In genomic region chr16:66891360-66891759, GRCh38 we compare ENCODE assay signal across 1 cellular context.
A peak's percentile ranks its signal among the peaks of the same experiment; 100 is the strongest.
TF ChIP-seq lines count a peak whose summit lies in the region.

No MANE protein-coding gene starts in this region.

TF ChIP-seq in HepG2, 621 proteins besides CTCF, POLR2A, EP300 and RAD21:
- no peak for TF ChIP-seq FOXO1 (CRISPR knock-in tag; IDR thresholded peaks at IDR 0.05)
- peak; percentile 73 for TF ChIP-seq HNF4A (CRISPR knock-in tag; IDR thresholded peaks at IDR 0.05)
- peak; percentile 20; the same call in 1 of the 2 replicates for TF ChIP-seq NCOR1 (IDR thresholded peaks at IDR 0.05; ENCODE audit: borderline replicate concordance, low read length)
- TF ChIP-seq, protein P1, sequence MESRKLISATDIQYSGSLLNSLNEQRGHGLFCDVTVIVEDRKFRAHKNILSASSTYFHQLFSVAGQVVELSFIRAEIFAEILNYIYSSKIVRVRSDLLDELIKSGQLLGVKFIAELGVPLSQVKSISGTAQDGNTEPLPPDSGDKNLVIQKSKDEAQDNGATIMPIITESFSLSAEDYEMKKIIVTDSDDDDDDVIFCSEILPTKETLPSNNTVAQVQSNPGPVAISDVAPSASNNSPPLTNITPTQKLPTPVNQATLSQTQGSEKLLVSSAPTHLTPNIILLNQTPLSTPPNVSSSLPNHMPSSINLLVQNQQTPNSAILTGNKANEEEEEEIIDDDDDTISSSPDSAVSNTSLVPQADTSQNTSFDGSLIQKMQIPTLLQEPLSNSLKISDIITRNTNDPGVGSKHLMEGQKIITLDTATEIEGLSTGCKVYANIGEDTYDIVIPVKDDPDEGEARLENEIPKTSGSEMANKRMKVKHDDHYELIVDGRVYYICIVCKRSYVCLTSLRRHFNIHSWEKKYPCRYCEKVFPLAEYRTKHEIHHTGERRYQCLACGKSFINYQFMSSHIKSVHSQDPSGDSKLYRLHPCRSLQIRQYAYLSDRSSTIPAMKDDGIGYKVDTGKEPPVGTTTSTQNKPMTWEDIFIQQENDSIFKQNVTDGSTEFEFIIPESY (CRISPR knock-in tag; IDR thresholded peaks at IDR 0.05), result 0 out of 2 replicates have a peak, but pooled peaks have one; percentile 45
- no peak for TF ChIP-seq RORA (CRISPR knock-in tag; IDR thresholded peaks at IDR 0.05)
- 0 out of 2 replicates have a peak, but pooled peaks have one; percentile 32 for TF ChIP-seq HNRNPL (IDR thresholded peaks at IDR 0.05; ENCODE audit: low read depth, low read length)
- TF ChIP-seq, protein P2, sequence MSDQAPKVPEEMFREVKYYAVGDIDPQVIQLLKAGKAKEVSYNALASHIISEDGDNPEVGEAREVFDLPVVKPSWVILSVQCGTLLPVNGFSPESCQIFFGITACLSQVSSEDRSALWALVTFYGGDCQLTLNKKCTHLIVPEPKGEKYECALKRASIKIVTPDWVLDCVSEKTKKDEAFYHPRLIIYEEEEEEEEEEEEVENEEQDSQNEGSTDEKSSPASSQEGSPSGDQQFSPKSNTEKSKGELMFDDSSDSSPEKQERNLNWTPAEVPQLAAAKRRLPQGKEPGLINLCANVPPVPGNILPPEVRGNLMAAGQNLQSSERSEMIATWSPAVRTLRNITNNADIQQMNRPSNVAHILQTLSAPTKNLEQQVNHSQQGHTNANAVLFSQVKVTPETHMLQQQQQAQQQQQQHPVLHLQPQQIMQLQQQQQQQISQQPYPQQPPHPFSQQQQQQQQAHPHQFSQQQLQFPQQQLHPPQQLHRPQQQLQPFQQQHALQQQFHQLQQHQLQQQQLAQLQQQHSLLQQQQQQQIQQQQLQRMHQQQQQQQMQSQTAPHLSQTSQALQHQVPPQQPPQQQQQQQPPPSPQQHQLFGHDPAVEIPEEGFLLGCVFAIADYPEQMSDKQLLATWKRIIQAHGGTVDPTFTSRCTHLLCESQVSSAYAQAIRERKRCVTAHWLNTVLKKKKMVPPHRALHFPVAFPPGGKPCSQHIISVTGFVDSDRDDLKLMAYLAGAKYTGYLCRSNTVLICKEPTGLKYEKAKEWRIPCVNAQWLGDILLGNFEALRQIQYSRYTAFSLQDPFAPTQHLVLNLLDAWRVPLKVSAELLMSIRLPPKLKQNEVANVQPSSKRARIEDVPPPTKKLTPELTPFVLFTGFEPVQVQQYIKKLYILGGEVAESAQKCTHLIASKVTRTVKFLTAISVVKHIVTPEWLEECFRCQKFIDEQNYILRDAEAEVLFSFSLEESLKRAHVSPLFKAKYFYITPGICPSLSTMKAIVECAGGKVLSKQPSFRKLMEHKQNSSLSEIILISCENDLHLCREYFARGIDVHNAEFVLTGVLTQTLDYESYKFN (CRISPR knock-in tag; conservative IDR thresholded peaks at IDR 0.05), result 0 out of 2 replicates have a peak, but pooled peaks have one; percentile 15
